Comparison of ENCODE assay signal across 8 cellular contexts in the genomic region with DNA sequence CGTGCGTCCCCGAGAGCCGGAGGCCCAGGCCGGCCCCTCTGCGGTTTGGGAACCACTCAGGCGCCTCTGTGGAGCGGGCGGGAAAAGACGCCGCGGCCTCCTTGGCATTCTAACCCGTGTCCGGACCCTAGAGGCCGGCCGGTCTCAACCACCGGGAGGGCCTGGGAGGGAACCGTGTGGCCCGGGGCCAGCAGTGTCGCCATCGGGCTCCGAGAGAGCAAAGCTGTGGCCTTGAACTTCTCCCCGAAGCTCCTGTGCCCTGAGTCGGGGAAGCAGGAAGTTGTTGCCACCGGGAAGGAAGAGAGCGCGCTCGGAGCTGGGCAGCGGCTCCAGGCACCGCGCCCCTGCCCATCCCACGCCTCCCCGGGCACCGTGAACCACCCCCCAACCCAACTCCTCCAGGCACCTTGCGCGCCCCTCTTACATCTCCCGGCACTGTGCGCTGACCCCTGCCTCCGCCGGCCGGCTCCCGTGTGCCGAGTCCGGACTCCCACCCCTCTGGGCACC.
DNase-seq lines count a peak whose midpoint lies in the region; ATAC-seq lines count a peak whose summit lies in the region.

No MANE protein-coding gene starts in this region.

- peaks cover 14 to 28% (median 20%) of the 10 kb centered on the region in 3 donors for H3K4me1 Mint-ChIP-seq in IgD-negative memory B cell
- H3K4me1 Mint-ChIP-seq in activated T-helper 2 cell treated with anti-CD3 and anti-CD28 coated beads, Interferon-gamma antibody, Interleukin-2, Interleukin-4, amounts not matched to agents 10 μg/mL and 5 μg/mL and 100 μg/mL, durations not matched to agents 14 hours and 24 hours and 36 hours (ENCODE audit: low read depth), result peaks cover 39% of the 10 kb centered on the region

- H3K36me3 Mint-ChIP-seq in IgD-negative memory B cell, result no peaks in the 10 kb centered on the region
- peaks cover 5% of the 10 kb centered on the region for H3K36me3 Mint-ChIP-seq in activated T-helper 2 cell treated with anti-CD3 and anti-CD28 coated beads, Interferon-gamma antibody, Interleukin-2, Interleukin-4, amounts not matched to agents 10 μg/mL and 5 μg/mL and 100 μg/mL, durations not matched to agents 14 hours and 24 hours and 36 hours (ENCODE audit: low read depth)

- intact Hi-C loops in activated T-helper 2 cell treated with anti-CD3 and anti-CD28 coated beads, Interferon-gamma antibody, Interleukin-2, Interleukin-4, amounts not matched to agents 10 μg/mL and 5 μg/mL and 100 μg/mL, durations not matched to agents 14 hours and 24 hours and 36 hours (cut with micrococcal nuclease), result loop anchor here (2.0 to 5.0 kb wide), 2 partner anchors 33 to 55 kb away; no protein-coding TSS in a partner anchor
- intact Hi-C loops in right cardiac atrium (cut with DNase I), result loop anchor here in 3 of 4 donors (2.0 to 10.0 kb wide), 5 partner anchors 13 to 65 kb away; no protein-coding TSS in a partner anchor

- peak overlapping the region; percentile 99 for H3K27ac ChIP-seq in right cardiac atrium (ENCODE audit: low read length)

- H3K27ac Mint-ChIP-seq in IgD-negative memory B cell, result peak overlapping the region in 1 of 3 donors; percentile 31
- peak overlapping the region; percentile 92 for H3K27ac Mint-ChIP-seq in activated T-helper 2 cell treated with anti-CD3 and anti-CD28 coated beads, Interferon-gamma antibody, Interleukin-2, Interleukin-4, amounts not matched to agents 10 μg/mL and 5 μg/mL and 100 μg/mL, durations not matched to agents 14 hours and 24 hours and 36 hours

- peaks cover 5% of the 10 kb centered on the region for H3K4me1 ChIP-seq in right cardiac atrium (ENCODE audit: control insufficient read depth, insufficient read depth, low read length)

- H3K27me3 ChIP-seq in right cardiac atrium (ENCODE audit: control insufficient read depth, insufficient read depth), result no peaks in the 10 kb centered on the region

- peak overlapping the region; percentile 76 to 91 (median 84) for H3K4me3 Mint-ChIP-seq in IgD-negative memory B cell
- peak overlapping the region; percentile 81 for H3K4me3 Mint-ChIP-seq in activated T-helper 2 cell treated with anti-CD3 and anti-CD28 coated beads, Interferon-gamma antibody, Interleukin-2, Interleukin-4, amounts not matched to agents 10 μg/mL and 5 μg/mL and 100 μg/mL, durations not matched to agents 14 hours and 24 hours and 36 hours (ENCODE audit: low read depth)

- under 1% methylated on average over 44 of the region's 44 CpGs for WGBS in right cardiac atrium

- H3K9me3 ChIP-seq in right cardiac atrium (ENCODE audit: control insufficient read depth, low read length), result no peaks in the 10 kb centered on the region

- H3K27me3 Mint-ChIP-seq in IgD-negative memory B cell, result peaks cover 1% of the 10 kb centered on the region
- H3K27me3 Mint-ChIP-seq in activated T-helper 2 cell treated with anti-CD3 and anti-CD28 coated beads, Interferon-gamma antibody, Interleukin-2, Interleukin-4, amounts not matched to agents 10 μg/mL and 5 μg/mL and 100 μg/mL, durations not matched to agents 14 hours and 24 hours and 36 hours (ENCODE audit: low read depth), result no peaks in the 10 kb centered on the region

- peak; percentile 69 to 76 for ATAC-seq in right cardiac atrium

- H3K9me3 Mint-ChIP-seq in IgD-negative memory B cell, result no peaks in the 10 kb centered on the region
- no peaks in the 10 kb centered on the region for H3K9me3 Mint-ChIP-seq in activated T-helper 2 cell treated with anti-CD3 and anti-CD28 coated beads, Interferon-gamma antibody, Interleukin-2, Interleukin-4, amounts not matched to agents 10 μg/mL and 5 μg/mL and 100 μg/mL, durations not matched to agents 14 hours and 24 hours and 36 hours

- H3K4me3 ChIP-seq in right cardiac atrium (ENCODE audit: low read length) (peak overlapping the region; percentile 92), skeletal muscle cell (ENCODE audit: low read depth, low read length) (peak overlapping the region; percentile 67)

- DNase-seq in GDM1 (lab: John Stamatoyannopoulos, UW) (peak; percentile 72), right cardiac atrium (peak; percentile 92 to 97 (median 96)), skeletal muscle cell (ENCODE audit: low read depth) (no peak), DMS153 treated with DMSO at 0.1 percent for 48 hours (lab: John Stamatoyannopoulos, UW; ENCODE audit: unreplicated experiment) (no peak), NCI-H128 (lab: John Stamatoyannopoulos, UW; ENCODE audit: unreplicated experiment) (no peak), H4 (ENCODE audit: low spot score) (no peak)
- DNase-seq in activated T-helper 2 cell treated with anti-CD3 and anti-CD28 coated beads, Interferon-gamma antibody, Interleukin-2, Interleukin-4, amounts not matched to agents 10 μg/mL and 5 μg/mL and 100 μg/mL, durations not matched to agents 14 hours and 24 hours and 36 hours (ENCODE audit: low spot score), result no peak

Comparison
In these comparisons a context has a peak if more than half of its experiments do, and no peak if none do; other contexts are left out.
1. DNase-seq: peak in GDM1 (single experiment) and right cardiac atrium (3 of 3); none in activated T-helper 2 cell treated with anti-CD3 and anti-CD28 coated beads, Interferon-gamma antibody, Interleukin-2, Interleukin-4, amounts not matched to agents 10 μg/mL and 5 μg/mL and 100 μg/mL, durations not matched to agents 14 hours and 24 hours and 36 hours (single experiment), skeletal muscle cell (single experiment), DMS153 treated with DMSO at 0.1 percent for 48 hours (single experiment), NCI-H128 (single experiment) and H4 (single experiment).